In the genomic region with DNA sequence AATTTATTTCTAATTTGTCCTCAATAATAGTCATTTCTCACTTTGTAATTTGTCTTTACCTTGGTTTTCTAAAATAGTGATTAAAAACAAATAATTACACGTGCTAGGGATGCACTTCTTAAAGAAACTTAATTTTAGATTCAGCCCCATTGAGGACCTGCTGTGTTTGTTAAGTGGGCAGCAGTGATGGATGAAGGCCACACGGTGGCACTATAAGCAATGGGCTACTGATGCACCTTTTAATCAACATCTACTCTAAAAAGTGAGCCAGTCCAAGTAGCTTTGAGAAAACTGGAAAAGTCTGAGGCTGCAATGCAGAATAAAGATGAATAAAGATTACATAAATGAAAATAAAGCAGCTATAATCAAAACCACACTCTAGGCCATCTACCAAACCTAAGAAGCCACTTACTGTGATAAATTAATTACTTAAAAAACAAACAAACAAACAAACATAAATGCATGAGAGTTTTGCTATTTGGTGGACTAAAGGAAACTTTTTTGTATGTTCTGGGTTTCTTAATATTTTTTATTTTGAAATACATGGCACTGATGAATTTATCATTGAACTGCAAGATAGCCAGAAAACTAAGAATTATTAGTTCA, we compare ENCODE assay signal across 9 cellular contexts.
DNase-seq lines count a peak whose midpoint lies in the region; ATAC-seq and TF ChIP-seq lines count a peak whose summit lies in the region.
"Had no signal": no experiment of that assay in that cellular context is flagged by ENCODE, and none has a peak within 500 bp of the region (broad histone marks: within the 10 kb centered on the region; RNA-seq: fewer than 3 reads in every experiment).

No MANE protein-coding gene starts in this region.

- ATAC-seq in GM21367 (IDR thresholded peaks at IDR 0.05; ENCODE audit: unreplicated experiment), result peak; percentile 91
- ATAC-seq in HG03097 (IDR thresholded peaks at IDR 0.05; ENCODE audit: low FRiP score, unreplicated experiment), result no peak

- no peak overlapping the region for H3K4me3 Mint-ChIP-seq in brain

- no peak overlapping the region for H3K27ac ChIP-seq in effector memory CD4-positive, alpha-beta T cell (ENCODE audit: insufficient read depth, low read length, poor library complexity, severe bottlenecking)

- no peaks in the 10 kb centered on the region for H3K27me3 ChIP-seq in effector memory CD4-positive, alpha-beta T cell (replicated peaks; ENCODE audit: control insufficient read depth, insufficient read depth, low read length, poor library complexity, severe bottlenecking)

- H3K27ac Mint-ChIP-seq in brain, result no peak overlapping the region
- H3K27ac Mint-ChIP-seq: activated naive CD4-positive, alpha-beta T cell treated with anti-CD3 and anti-CD28 coated beads, Interleukin-2, amount 50 U/mL, for 72 hours had no signal

- H3K36me3 Mint-ChIP-seq in brain, result no peaks in the 10 kb centered on the region
- H3K36me3 Mint-ChIP-seq: activated naive CD4-positive, alpha-beta T cell treated with anti-CD3 and anti-CD28 coated beads, Interleukin-2, amount 50 U/mL, for 72 hours had no signal

- H3K9me3 Mint-ChIP-seq in brain, result peaks cover 0 to 8% (median 0%) of the 10 kb centered on the region in 5 experiments
- H3K9me3 Mint-ChIP-seq: activated naive CD4-positive, alpha-beta T cell treated with anti-CD3 and anti-CD28 coated beads, Interleukin-2, amount 50 U/mL, for 72 hours had no signal

- DNase-seq in ELR (ENCODE audit: low read depth) (peak; percentile 74), HPDE6-E6E7 (ENCODE audit: extremely low spot score) (peak; percentile 60), NCI-H748 treated with DMSO at 0.1 percent for 48 hours (lab: John Stamatoyannopoulos, UW) (peak; percentile 48), kidney glomerular epithelial cell (lab: John Stamatoyannopoulos, UW) (peak; percentile 63)
- no peak for DNase-seq in effector memory CD4-positive, alpha-beta T cell

- H3K4me1 Mint-ChIP-seq in brain, result no peaks in the 10 kb centered on the region

- no peaks in the 10 kb centered on the region for H3K36me3 ChIP-seq in effector memory CD4-positive, alpha-beta T cell (ENCODE audit: control insufficient read depth, insufficient read depth, low read length)

- no peaks in the 10 kb centered on the region for H3K9me3 ChIP-seq in effector memory CD4-positive, alpha-beta T cell (ENCODE audit: control insufficient read depth, low read length)

- peaks cover 18% of the 10 kb centered on the region for H3K27me3 Mint-ChIP-seq in brain

- peak; percentile 64 to 82 for TF ChIP-seq CTCF in brain (conservative IDR thresholded peaks at IDR 0.05)

- no peak overlapping the region for H3K4me3 ChIP-seq in effector memory CD4-positive, alpha-beta T cell (ENCODE audit: insufficient read depth, low read depth, low read length, poor library complexity, severe bottlenecking)

- H3K4me1 ChIP-seq in effector memory CD4-positive, alpha-beta T cell (ENCODE audit: control insufficient read depth, insufficient read depth, low read length, poor library complexity, severe bottlenecking), result no peaks in the 10 kb centered on the region

Comparison
In these comparisons a context has a peak if more than half of its experiments do, and no peak if none do; other contexts are left out.
1. DNase-seq: peak in ELR (single experiment), HPDE6-E6E7 (single experiment), NCI-H748 treated with DMSO at 0.1 percent for 48 hours (single experiment) and kidney glomerular epithelial cell (single experiment); none in effector memory CD4-positive, alpha-beta T cell (0 of 3).